ENCODE assay signal across 8 cellular contexts in genomic region chr3:75453328-75453727, GRCh38.
A peak's percentile ranks its signal among the peaks of the same experiment; 100 is the strongest.
DNase-seq lines count a peak whose midpoint lies in the region; ATAC-seq lines count a peak whose summit lies in the region.
"Not testable (repeated sequence)": the region's sequence is repeated elsewhere in the genome, so short reads cannot be mapped to it uniquely, and the experiment has no call there.

No MANE protein-coding gene starts in this region.

- DNase-seq in A172 (ENCODE audit: low spot score) = peak; percentile 20
- DNase-seq in G401 (ENCODE audit: low spot score) = peak; percentile 63
- peak; percentile 88 for DNase-seq in NCI-H1105 (lab: John Stamatoyannopoulos, UW)
- DNase-seq in NCI-H2107 treated with DMSO at 0.1 percent for 48 hours (lab: John Stamatoyannopoulos, UW; ENCODE audit: unreplicated experiment) = peak; percentile 99
- DNase-seq in NCI-H748 treated with DMSO at 0.1 percent for 48 hours (lab: John Stamatoyannopoulos, UW) = peak; percentile 60
- peak; percentile 26 for DNase-seq in astrocyte of the hippocampus (ENCODE audit: low read depth, low spot score)
- peak; percentile 77 for DNase-seq in Right ventricle myocardium superior
- peak; percentile 61 for DNase-seq in myocyte (ENCODE audit: low read depth)

- in situ Hi-C loops in G401 (cut with HindIII; ENCODE audit: low sequenced_read_pairs) = not testable (repeated sequence)

- ATAC-seq in Right ventricle myocardium superior (ENCODE audit: poor library complexity) = not testable (repeated sequence)

- intact Hi-C loops in Right ventricle myocardium superior (cut with DNase I) = not testable (repeated sequence)

Comparison
In these comparisons a context has a peak if more than half of its experiments do, and no peak if none do; other contexts are left out.
1. DNase-seq: peak in every context shown above with its lines; median percentile 99 in NCI-H2107 treated with DMSO at 0.1 percent for 48 hours; 88 in NCI-H1105; 77 in Right ventricle myocardium superior; 63 in G401; 61 in myocyte; 60 in NCI-H748 treated with DMSO at 0.1 percent for 48 hours; 26 in astrocyte of the hippocampus; 20 in A172.